1 cellular context compared by ENCODE assay signal in genomic region chr21:39348040-39348354, GRCh38.
TF ChIP-seq lines count a peak whose summit lies in the region.

No MANE protein-coding gene starts in this region.

TF ChIP-seq in HepG2, 621 proteins besides CTCF, POLR2A, EP300 and RAD21:
- 0 out of 2 replicates have a peak, but pooled peaks have one; percentile 24 for TF ChIP-seq IRF2 (CRISPR knock-in tag; IDR thresholded peaks at IDR 0.05)
- TF ChIP-seq ZNF83 (CRISPR knock-in tag; IDR thresholded peaks at IDR 0.05; ENCODE audit: borderline replicate concordance), result no peak
- no peak for TF ChIP-seq PPARG (CRISPR knock-in tag; conservative IDR thresholded peaks at IDR 0.05)
- TF ChIP-seq GZF1 (CRISPR knock-in tag; IDR thresholded peaks at IDR 0.05), result peak; percentile 97
- no peak for TF ChIP-seq ZSCAN12 (CRISPR knock-in tag; IDR thresholded peaks at IDR 0.05)
- TF ChIP-seq SCMH1 (CRISPR knock-in tag; IDR thresholded peaks at IDR 0.05; ENCODE audit: borderline replicate concordance), result no peak
- TF ChIP-seq NR1H2 (CRISPR knock-in tag; IDR thresholded peaks at IDR 0.05; ENCODE audit: borderline replicate concordance, low read depth), result no peak
- 0 out of 2 replicates have a peak, but pooled peaks have one; percentile 2 for TF ChIP-seq ZNF451 (CRISPR knock-in tag; IDR thresholded peaks at IDR 0.05)
- TF ChIP-seq PLRG1 (conservative IDR thresholded peaks at IDR 0.05), result no peak
- TF ChIP-seq, protein P1, sequence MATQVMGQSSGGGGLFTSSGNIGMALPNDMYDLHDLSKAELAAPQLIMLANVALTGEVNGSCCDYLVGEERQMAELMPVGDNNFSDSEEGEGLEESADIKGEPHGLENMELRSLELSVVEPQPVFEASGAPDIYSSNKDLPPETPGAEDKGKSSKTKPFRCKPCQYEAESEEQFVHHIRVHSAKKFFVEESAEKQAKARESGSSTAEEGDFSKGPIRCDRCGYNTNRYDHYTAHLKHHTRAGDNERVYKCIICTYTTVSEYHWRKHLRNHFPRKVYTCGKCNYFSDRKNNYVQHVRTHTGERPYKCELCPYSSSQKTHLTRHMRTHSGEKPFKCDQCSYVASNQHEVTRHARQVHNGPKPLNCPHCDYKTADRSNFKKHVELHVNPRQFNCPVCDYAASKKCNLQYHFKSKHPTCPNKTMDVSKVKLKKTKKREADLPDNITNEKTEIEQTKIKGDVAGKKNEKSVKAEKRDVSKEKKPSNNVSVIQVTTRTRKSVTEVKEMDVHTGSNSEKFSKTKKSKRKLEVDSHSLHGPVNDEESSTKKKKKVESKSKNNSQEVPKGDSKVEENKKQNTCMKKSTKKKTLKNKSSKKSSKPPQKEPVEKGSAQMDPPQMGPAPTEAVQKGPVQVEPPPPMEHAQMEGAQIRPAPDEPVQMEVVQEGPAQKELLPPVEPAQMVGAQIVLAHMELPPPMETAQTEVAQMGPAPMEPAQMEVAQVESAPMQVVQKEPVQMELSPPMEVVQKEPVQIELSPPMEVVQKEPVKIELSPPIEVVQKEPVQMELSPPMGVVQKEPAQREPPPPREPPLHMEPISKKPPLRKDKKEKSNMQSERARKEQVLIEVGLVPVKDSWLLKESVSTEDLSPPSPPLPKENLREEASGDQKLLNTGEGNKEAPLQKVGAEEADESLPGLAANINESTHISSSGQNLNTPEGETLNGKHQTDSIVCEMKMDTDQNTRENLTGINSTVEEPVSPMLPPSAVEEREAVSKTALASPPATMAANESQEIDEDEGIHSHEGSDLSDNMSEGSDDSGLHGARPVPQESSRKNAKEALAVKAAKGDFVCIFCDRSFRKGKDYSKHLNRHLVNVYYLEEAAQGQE (IDR thresholded peaks at IDR 0.05; ENCODE audit: borderline replicate concordance in 1 of 2, low read depth in 1 of 2, low read length in 2 of 2), result no peak
- TF ChIP-seq NKX3-1 (CRISPR knock-in tag; IDR thresholded peaks at IDR 0.05), result 0 out of 2 replicates have a peak, but pooled peaks have one; percentile 9
